ENCODE assay signal across 1 cellular context in the genomic region with DNA sequence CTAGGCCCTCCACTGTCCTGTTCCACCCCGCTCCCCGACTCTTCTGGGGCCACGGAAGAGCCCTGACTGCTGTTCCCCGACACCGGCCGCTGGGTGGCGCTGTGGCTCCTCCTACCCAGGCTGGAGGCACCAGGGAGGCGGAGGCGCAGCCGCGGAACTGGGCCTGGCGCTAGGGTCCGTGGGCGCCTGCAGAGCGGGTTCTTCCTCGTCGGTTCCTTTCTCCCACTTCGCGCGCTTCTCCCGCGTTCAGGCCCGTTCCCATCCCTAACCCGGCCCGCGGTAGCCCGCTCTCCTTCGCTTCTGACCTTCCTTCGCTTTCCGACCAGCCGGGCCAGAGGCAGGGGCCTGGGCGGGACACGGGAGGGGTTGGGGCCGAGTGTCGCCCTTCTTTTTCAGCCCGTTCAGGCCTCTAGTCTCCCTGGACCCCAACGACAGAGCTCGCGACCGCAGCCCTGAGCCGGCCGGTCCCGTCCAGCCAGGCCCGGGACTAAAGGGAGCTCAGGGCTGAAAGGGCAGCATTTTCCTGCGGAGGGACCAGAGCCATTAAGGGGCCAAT.
TF ChIP-seq lines count a peak whose summit lies in the region.

No MANE protein-coding gene starts in this region.

TF ChIP-seq in GM23338, 12 proteins besides CTCF, POLR2A, EP300 and RAD21 (continued from another document):
- no peak for TF ChIP-seq ZNF462 (CRISPR knock-in tag; IDR thresholded peaks at IDR 0.05)
- TF ChIP-seq, protein P1, sequence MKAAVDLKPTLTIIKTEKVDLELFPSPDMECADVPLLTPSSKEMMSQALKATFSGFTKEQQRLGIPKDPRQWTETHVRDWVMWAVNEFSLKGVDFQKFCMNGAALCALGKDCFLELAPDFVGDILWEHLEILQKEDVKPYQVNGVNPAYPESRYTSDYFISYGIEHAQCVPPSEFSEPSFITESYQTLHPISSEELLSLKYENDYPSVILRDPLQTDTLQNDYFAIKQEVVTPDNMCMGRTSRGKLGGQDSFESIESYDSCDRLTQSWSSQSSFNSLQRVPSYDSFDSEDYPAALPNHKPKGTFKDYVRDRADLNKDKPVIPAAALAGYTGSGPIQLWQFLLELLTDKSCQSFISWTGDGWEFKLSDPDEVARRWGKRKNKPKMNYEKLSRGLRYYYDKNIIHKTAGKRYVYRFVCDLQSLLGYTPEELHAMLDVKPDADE (IDR thresholded peaks at IDR 0.05), result no peak
TF ChIP-seq in GM23338: peak in this region for 0.
